Comparison of ENCODE assay signal across 26 cellular contexts in the genomic region with DNA sequence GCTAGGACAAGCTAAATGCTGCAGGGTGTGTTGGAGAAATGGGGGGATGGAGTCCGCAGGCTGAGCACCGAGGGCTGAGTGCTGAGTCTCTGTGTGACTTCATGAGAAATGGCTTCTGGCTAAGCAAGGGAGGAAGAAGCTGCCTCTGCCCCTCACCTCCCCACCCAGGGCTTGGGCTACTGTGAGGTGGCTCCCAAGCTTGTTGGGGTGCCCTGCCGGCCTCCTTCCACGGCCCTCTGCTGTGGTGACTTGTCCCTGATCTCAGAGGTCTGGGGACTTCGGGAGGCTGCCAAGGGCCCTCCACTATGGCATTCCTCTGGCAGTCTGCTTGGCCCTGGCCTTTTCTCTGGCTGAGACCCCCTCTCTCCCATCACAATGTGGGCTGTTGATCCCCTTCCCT.
"Had no signal": no experiment of that assay in that cellular context is flagged by ENCODE, and none has a peak within 500 bp of the region (broad histone marks: within the 10 kb centered on the region; RNA-seq: fewer than 3 reads in every experiment).

No MANE protein-coding gene starts in this region.

- ATAC-seq: left colon; left lung; natural killer cell; right cardiac atrium; sciatic nerve; stimulated activated naive B cell treated with anti-CD40 and anti-IgM and Interleukin-4, amounts not matched to agents 10 μg/mL and 1 μg/mL and 100 μg/mL, for 72 hours; stimulated activated naive CD8-positive, alpha-beta T cell treated with anti-CD3 and anti-CD28 coated beads, Interleukin-15, Interleukin-2, amounts not matched to agents 100 U/mL and 50 U/mL, for 24 hours had no signal

- H3K27ac Mint-ChIP-seq: mesothelial cell of epicardium; naive B cell; natural killer cell; nephron progenitor cell; stimulated activated naive B cell treated with anti-CD40 and anti-IgM and Interleukin-4, amounts not matched to agents 10 μg/mL and 1 μg/mL and 100 μg/mL, for 72 hours; type B pancreatic cell had no signal

- H3K27me3 Mint-ChIP-seq: type B pancreatic cell had no signal

- H3K9ac ChIP-seq: parathyroid adenoma had no signal

- DNase-seq: head of caudate nucleus; hippocampal formation; kidney; left colon; left lung; mesendoderm; naive B cell; natural killer cell; nephron progenitor cell; nucleus accumbens; right cardiac atrium; stimulated activated CD4-positive, alpha-beta T cell treated with anti-CD3 and anti-CD28 coated beads, Interleukin-12 subunit alpha, Interleukin-12 subunit beta, amount 100 ng/mL, for 4 hours; stimulated activated CD4-positive, alpha-beta T cell treated with anti-CD3 and anti-CD28 coated beads, Interleukin-15, amount 100 ng/mL, for 24 hours; stimulated activated CD4-positive, alpha-beta T cell treated with anti-CD3 and anti-CD28 coated beads, Interleukin-2, amount 100 ng/mL, for 24 hours; stimulated activated CD4-positive, alpha-beta T cell treated with anti-CD3 and anti-CD28 coated beads, Interleukin-4, amount 100 ng/mL, for 1 hour; stimulated activated naive B cell treated with anti-CD40 and anti-IgM and Interleukin-4, amounts not matched to agents 10 μg/mL and 1 μg/mL and 100 μg/mL, for 72 hours; stimulated activated naive CD8-positive, alpha-beta T cell treated with anti-CD3 and anti-CD28 coated beads, Interleukin-15, Interleukin-2, amounts not matched to agents 100 U/mL and 50 U/mL, for 24 hours; stomach; tibial artery had no signal

- H3K9me3 ChIP-seq: left lung, stomach, thoracic aorta, tibial artery had no signal

- H3K9me3 Mint-ChIP-seq: mesothelial cell of epicardium; natural killer cell; nephron progenitor cell; stimulated activated naive B cell treated with anti-CD40 and anti-IgM and Interleukin-4, amounts not matched to agents 10 μg/mL and 1 μg/mL and 100 μg/mL, for 72 hours; type B pancreatic cell had no signal

- H3K36me3 ChIP-seq: left lung, thoracic aorta, tibial artery had no signal

- H3K27ac ChIP-seq: left lung, parathyroid adenoma, skin epidermis, stomach, thoracic aorta, tibial artery had no signal

- H3K36me3 Mint-ChIP-seq: naive B cell; natural killer cell; stimulated activated naive B cell treated with anti-CD40 and anti-IgM and Interleukin-4, amounts not matched to agents 10 μg/mL and 1 μg/mL and 100 μg/mL, for 72 hours had no signal

- H3K4me1 Mint-ChIP-seq: naive B cell; natural killer cell; stimulated activated naive B cell treated with anti-CD40 and anti-IgM and Interleukin-4, amounts not matched to agents 10 μg/mL and 1 μg/mL and 100 μg/mL, for 72 hours had no signal

- H3K4me1 ChIP-seq: left lung, parathyroid adenoma had no signal

- H3K4me3 ChIP-seq: left lung, lung, skin epidermis, stomach, thoracic aorta, tibial artery had no signal

- H2AFZ ChIP-seq: parathyroid adenoma had no signal

- H3K27me3 ChIP-seq: left lung, stomach, tibial artery had no signal

- H3K4me3 Mint-ChIP-seq: mesothelial cell of epicardium; natural killer cell; nephron progenitor cell; stimulated activated naive B cell treated with anti-CD40 and anti-IgM and Interleukin-4, amounts not matched to agents 10 μg/mL and 1 μg/mL and 100 μg/mL, for 72 hours; type B pancreatic cell had no signal
